1 cellular context compared by ENCODE assay signal in the genomic region with DNA sequence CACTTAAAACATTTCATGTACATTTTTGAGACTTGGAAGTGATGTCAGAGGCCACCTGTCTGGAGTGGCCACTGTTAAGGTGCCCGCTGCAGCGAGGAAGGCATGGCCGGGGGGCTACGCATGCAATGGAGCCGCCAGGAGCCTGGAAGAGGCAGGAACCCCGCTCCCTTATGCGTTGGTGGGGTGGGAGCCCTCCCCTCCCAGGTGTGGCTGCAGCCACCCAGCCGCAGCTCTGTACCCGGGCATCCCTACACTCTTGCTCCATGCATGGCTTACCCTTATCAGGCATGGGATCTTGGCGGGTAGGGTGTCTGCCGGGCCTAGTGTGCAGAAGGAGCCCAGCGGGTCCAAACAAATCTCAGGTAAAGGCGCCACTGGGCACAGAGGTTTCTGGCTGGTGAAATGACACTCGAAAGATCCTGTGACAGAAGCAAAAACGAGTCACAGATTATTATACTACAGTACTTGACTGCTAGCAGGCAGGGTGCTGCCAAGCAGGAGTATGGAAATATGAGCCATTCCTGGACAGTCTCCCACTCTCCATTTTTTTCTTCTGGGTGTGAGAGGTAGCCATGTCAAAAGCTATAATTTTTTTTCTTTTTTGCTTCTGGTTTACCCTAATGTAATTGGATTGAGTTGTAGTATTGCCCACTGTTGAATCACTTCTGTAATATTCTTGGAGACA.
TF ChIP-seq lines count a peak whose summit lies in the region.

No MANE protein-coding gene starts in this region.

TF ChIP-seq in WTC11, 78 proteins besides CTCF, POLR2A, EP300 and RAD21 (continued from another document):
- TF ChIP-seq, protein P1, sequence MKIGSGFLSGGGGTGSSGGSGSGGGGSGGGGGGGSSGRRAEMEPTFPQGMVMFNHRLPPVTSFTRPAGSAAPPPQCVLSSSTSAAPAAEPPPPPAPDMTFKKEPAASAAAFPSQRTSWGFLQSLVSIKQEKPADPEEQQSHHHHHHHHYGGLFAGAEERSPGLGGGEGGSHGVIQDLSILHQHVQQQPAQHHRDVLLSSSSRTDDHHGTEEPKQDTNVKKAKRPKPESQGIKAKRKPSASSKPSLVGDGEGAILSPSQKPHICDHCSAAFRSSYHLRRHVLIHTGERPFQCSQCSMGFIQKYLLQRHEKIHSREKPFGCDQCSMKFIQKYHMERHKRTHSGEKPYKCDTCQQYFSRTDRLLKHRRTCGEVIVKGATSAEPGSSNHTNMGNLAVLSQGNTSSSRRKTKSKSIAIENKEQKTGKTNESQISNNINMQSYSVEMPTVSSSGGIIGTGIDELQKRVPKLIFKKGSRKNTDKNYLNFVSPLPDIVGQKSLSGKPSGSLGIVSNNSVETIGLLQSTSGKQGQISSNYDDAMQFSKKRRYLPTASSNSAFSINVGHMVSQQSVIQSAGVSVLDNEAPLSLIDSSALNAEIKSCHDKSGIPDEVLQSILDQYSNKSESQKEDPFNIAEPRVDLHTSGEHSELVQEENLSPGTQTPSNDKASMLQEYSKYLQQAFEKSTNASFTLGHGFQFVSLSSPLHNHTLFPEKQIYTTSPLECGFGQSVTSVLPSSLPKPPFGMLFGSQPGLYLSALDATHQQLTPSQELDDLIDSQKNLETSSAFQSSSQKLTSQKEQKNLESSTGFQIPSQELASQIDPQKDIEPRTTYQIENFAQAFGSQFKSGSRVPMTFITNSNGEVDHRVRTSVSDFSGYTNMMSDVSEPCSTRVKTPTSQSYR (CRISPR knock-in tag; IDR thresholded peaks at IDR 0.05), result no peak
- TF ChIP-seq, protein P2, sequence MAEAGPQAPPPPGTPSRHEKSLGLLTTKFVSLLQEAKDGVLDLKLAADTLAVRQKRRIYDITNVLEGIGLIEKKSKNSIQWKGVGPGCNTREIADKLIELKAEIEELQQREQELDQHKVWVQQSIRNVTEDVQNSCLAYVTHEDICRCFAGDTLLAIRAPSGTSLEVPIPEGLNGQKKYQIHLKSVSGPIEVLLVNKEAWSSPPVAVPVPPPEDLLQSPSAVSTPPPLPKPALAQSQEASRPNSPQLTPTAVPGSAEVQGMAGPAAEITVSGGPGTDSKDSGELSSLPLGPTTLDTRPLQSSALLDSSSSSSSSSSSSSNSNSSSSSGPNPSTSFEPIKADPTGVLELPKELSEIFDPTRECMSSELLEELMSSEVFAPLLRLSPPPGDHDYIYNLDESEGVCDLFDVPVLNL (CRISPR knock-in tag; IDR thresholded peaks at IDR 0.05; ENCODE audit: borderline replicate concordance, low read depth), result no peak
TF ChIP-seq in WTC11: peak in this region for 0.
